ENCODE assay signal across 24 cellular contexts in the genomic region with DNA sequence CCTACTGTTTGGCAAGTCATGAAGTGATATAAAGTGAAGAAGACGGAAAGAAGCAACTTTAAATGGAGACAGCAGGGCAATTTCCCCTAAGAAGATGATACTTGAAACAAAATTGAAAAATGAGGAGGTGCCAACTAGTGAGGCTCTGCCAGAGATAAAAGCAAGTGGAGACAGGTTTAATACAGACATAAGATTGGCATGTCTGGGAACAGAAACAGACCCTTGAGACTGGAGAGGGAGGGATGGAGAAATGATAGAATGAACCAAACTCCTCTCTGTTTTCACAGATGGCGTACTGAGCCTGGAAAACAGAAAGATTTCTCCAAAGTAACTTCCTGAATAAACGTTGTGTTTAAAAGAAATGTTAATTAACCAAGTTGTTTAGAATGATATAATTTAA.
"Had no signal": no experiment of that assay in that cellular context is flagged by ENCODE, and none has a peak within 500 bp of the region (broad histone marks: within the 10 kb centered on the region; RNA-seq: fewer than 3 reads in every experiment).

No MANE protein-coding gene starts in this region.

- H3K27ac ChIP-seq: neural progenitor cell, ovary, parathyroid adenoma, psoas muscle, right lobe of liver, sigmoid colon, stomach, thoracic aorta, thyroid gland, tibial nerve, upper lobe of left lung, vagina had no signal

- H3K9me3 ChIP-seq: ovary, psoas muscle, right lobe of liver, sigmoid colon, stomach, thoracic aorta, thyroid gland, tibial nerve, upper lobe of left lung, vagina had no signal

- H3K4me2 ChIP-seq: neural progenitor cell had no signal

- H3K4me3 ChIP-seq: neural progenitor cell, ovary, psoas muscle, right lobe of liver, sigmoid colon, stomach, thoracic aorta, thyroid gland, tibial nerve, upper lobe of left lung, vagina had no signal

- DNase-seq: naive thymus-derived CD4-positive, alpha-beta T cell; nephron progenitor cell; occipital lobe; ovary; posterior cingulate gyrus; psoas muscle; right cardiac atrium; right lobe of liver; sigmoid colon; small intestine; stimulated activated CD4-positive, alpha-beta T cell treated with anti-CD3 and anti-CD28 coated beads, Interleukin-15, amount 100 ng/mL, for 24 hours; stimulated activated CD4-positive, alpha-beta T cell treated with anti-CD3 and anti-CD28 coated beads, Interleukin-4, amount 100 ng/mL, for 1 hour; stimulated activated CD4-positive, alpha-beta T cell treated with anti-CD3 and anti-CD28 coated beads, Interleukin-4, amount 100 ng/mL, for 4 hours; stimulated activated CD8-positive, alpha-beta memory T cell treated with anti-CD3 and anti-CD28 coated beads, Interleukin-4, amount 100 ng/mL, for 48 hours; stimulated activated naive CD4-positive, alpha-beta T cell treated with Interleukin-2 at 50 U/mL for 16 hours; stomach; thyroid gland; trophoblast cell; upper lobe of left lung had no signal

- H3K27me3 ChIP-seq: neural progenitor cell, ovary, right lobe of liver, sigmoid colon, stomach, thyroid gland, tibial nerve, upper lobe of left lung, vagina had no signal

- H3K79me2 ChIP-seq: parathyroid adenoma had no signal

- H2AFZ ChIP-seq: neural progenitor cell, parathyroid adenoma had no signal

- H3K4me1 ChIP-seq: neural progenitor cell, parathyroid adenoma, psoas muscle, right lobe of liver, sigmoid colon, thyroid gland, tibial nerve, upper lobe of left lung, vagina had no signal

- H3K36me3 ChIP-seq: neural progenitor cell, ovary, right lobe of liver, sigmoid colon, stomach, thoracic aorta, thyroid gland, tibial nerve, upper lobe of left lung, vagina had no signal

- H3K9ac ChIP-seq: neural progenitor cell, parathyroid adenoma had no signal
